Comparison of ENCODE assay signal across 8 cellular contexts in genomic region chr4:177411996-177412395, GRCh38.
"Had no signal": no experiment of that assay in that cellular context is flagged by ENCODE, and none has a peak within 500 bp of the region (broad histone marks: within the 10 kb centered on the region; RNA-seq: fewer than 3 reads in every experiment).

No MANE protein-coding gene starts in this region.

- ATAC-seq: GM23338 had no signal

- H3K9ac ChIP-seq: KMS-11 had no signal

- H3K4me2 ChIP-seq: GM23338, KMS-11 had no signal

- H2AFZ ChIP-seq: GM23338 had no signal

- FAIRE-seq: H1, H54, HTR-8/SVneo had no signal

- H3K27ac ChIP-seq: KMS-11 had no signal

- H3K4me3 ChIP-seq: GM23338 had no signal

- DNase-seq: H9, HCEC 1CT, KBM-7 had no signal
